In the genomic region with DNA sequence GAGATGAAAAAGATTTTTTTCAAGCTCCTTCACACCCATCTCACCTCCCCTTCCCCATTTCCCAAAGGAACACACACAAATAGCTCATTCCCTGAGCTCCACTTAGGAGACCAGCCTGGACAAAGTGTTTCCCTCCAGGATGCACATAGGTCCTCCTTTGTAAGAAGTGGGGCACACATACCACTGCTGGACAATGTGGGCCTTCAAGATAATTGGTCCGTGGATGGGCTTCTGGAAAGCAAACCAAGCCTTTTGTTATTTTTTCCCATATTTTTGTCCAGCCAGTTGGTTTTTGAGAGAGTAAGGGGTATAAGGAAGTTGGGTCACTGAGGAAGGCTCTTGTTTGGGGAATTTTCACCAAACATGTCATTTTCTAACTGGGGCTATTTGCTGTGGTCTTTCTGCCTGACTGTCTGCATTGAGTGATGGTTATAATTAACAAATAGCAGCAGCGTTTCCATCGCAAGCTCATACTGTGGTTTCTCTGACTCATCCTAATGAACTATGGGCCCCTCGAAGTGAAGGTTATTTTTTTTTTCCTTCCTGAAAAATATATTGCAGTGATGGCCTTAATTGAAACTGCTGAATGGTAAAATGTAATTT, we compare ENCODE assay signal across 8 cellular contexts.
DNase-seq lines count a peak whose midpoint lies in the region; ATAC-seq, FAIRE-seq and TF ChIP-seq lines count a peak whose summit lies in the region.

No MANE protein-coding gene starts in this region.

- no TSS peak for BruUV-seq in GM12878 (replicated peaks; lab: Mats Ljungman, UMichigan)

- RAD21 ChIA-PET in GM12878 (lab: Charles Lee; ENCODE audit: unreplicated experiment) = interaction anchor here (0.7 to 2.0 kb wide), 11 partner anchors 56 to 1086 kb away, joined by 3 to 9 read pairs (median 4); partner anchors contain the start of gene DUSP10

- peak; percentile 35 for DNase-seq in BJ (ENCODE audit: low read depth)
- DNase-seq in GM20000 (ENCODE audit: low spot score) = peak; percentile 64
- DNase-seq in GM12878 (ENCODE audit: low read depth, low spot score) = peak; percentile 54
- no peak for DNase-seq in upper lobe of right lung
- no peak for DNase-seq in stimulated activated naive CD4-positive, alpha-beta T cell treated with Interleukin-2 at 50 U/mL for 16 hours (lab: John Stamatoyannopoulos, UW)
- DNase-seq in substantia nigra (lab: John Stamatoyannopoulos, UW) = no peak
- no peak for DNase-seq in activated CD4-positive, alpha-beta T cell treated with anti-CD3 and anti-CD28 coated beads for 48 hours

- no peaks in the 10 kb centered on the region for H4K20me1 ChIP-seq in GM12878 (ENCODE audit: control insufficient read depth, insufficient read depth)

- ATAC-seq in HG03558 (IDR thresholded peaks at IDR 0.05; ENCODE audit: extremely low read depth, unreplicated experiment) = peak; percentile 80
- ATAC-seq in GM12878 = peak; percentile 94
- ATAC-seq in upper lobe of right lung = no peak

- no peaks in the 10 kb centered on the region for H3K27me3 ChIP-seq in BJ (ENCODE audit: control insufficient read depth, insufficient read depth, low read length)
- H3K27me3 ChIP-seq in GM12878 (replicated peaks in 1 of 2; ENCODE audit: control insufficient read depth in 2 of 2, insufficient read depth in 2 of 2, low read length in 1 of 2) = no peaks in the 10 kb centered on the region
- H3K27me3 ChIP-seq in upper lobe of right lung = no peaks in the 10 kb centered on the region

- TF ChIP-seq CTCF in BJ (IDR thresholded peaks at IDR 0.05; ENCODE audit: insufficient read depth, low read depth, low read length) (no peak), GM20000 (IDR thresholded peaks at IDR 0.05; ENCODE audit: extremely low read depth, missing control alignments) (no peak), GM12878 (IDR thresholded peaks at IDR 0.05 in 2 of 3, conservative IDR thresholded peaks at IDR 0.05 in 1 of 3; ENCODE audit: control insufficient read depth in 2 of 3, extremely low read depth in 1 of 3, insufficient read depth in 1 of 3, low read depth in 3 of 3, low read length in 3 of 3) (no peak), upper lobe of right lung (IDR thresholded peaks at IDR 0.05) (no peak)

- intact Hi-C loops in GM12878 (cut with micrococcal nuclease; ENCODE audit: unreplicated experiment) (loop anchor here (1.0 kb wide), 1 partner anchor 25 kb away; no protein-coding TSS in a partner anchor), upper lobe of right lung (cut with DNase I) (no loop called here)

- CTCF ChIA-PET in BJ (lab: Yijun Ruan, JAX) (interaction anchor here (0.6 to 1.0 kb wide), 2 partner anchors 17 to 177 kb away, joined by 3 read pairs; no protein-coding TSS in a partner anchor), GM12878 (lab: Yijun Ruan, JAX) (interaction anchor here (0.8 to 1.6 kb wide), 6 partner anchors 38 to 274 kb away, joined by 3 to 7 read pairs (median 4); no protein-coding TSS in a partner anchor)

- POLR2A ChIA-PET in BJ (lab: Charles Lee) (no interaction called here), GM12878 (lab: Charles Lee) (interaction anchor here (0.6 to 1.6 kb wide), 6 partner anchors 9 to 977 kb away, joined by 3 to 5 read pairs (median 3); no protein-coding TSS in a partner anchor)

- H3K4me3 ChIP-seq in BJ (ENCODE audit: low read depth, low read length) (no peak overlapping the region), GM12878 (no peak overlapping the region), upper lobe of right lung (no peak overlapping the region)

- peak overlapping the region; percentile 30 for H3K4me2 ChIP-seq in GM12878 (ENCODE audit: control insufficient read depth, insufficient read depth)

- peak overlapping the region; percentile 48 for H2AFZ ChIP-seq in GM12878 (ENCODE audit: control insufficient read depth, low read depth, low read length)

- TF ChIP-seq POLR2A in GM12878 (IDR thresholded peaks at IDR 0.05; ENCODE audit: low read depth, low read length) = no peak

- SMC1A ChIA-PET in GM12878 (lab: Charles Lee; ENCODE audit: uncharacterized antibody, unreplicated experiment) = interaction anchor here (0.5 to 2.5 kb wide), 19 partner anchors 10 to 333 kb away, joined by 3 to 15 read pairs (median 3); partner anchors contain the start of gene DUSP10

- in situ Hi-C loops in GM12878 (cut with MboI) = no loop called here

- peak; percentile 63 to 88; a peak in 3 of 4 replicates for TF ChIP-seq EP300 in GM12878 (IDR thresholded peaks at IDR 0.05; ENCODE audit: borderline replicate concordance in 1 of 2, control insufficient read depth in 1 of 2, low read depth in 2 of 2, low read length in 2 of 2)

- WGBS in GM12878 (ENCODE audit: insufficient coverage, insufficient replicate concordance, low lambda C conversion rate, missing lambda C conversion rate) = 21% methylated on average over 4 of the region's 4 CpGs

- peak overlapping the region; percentile 58 for H3K27ac ChIP-seq in GM12878 (ENCODE audit: control insufficient read depth, insufficient read depth)
- H3K27ac ChIP-seq in upper lobe of right lung = no peak overlapping the region
- H3K27ac ChIP-seq in substantia nigra (ENCODE audit: low read depth, low read length, poor library complexity, severe bottlenecking) = no peak overlapping the region

- H3K4me1 ChIP-seq in GM12878 (ENCODE audit: control insufficient read depth, insufficient read depth, low read length) = peaks cover 5% of the 10 kb centered on the region
- H3K4me1 ChIP-seq in upper lobe of right lung = no peaks in the 10 kb centered on the region

- H3K9ac ChIP-seq in GM12878 (ENCODE audit: control insufficient read depth, insufficient read depth, low read length) = no peak overlapping the region

- no peak for TF ChIP-seq RAD21 in GM12878 (IDR thresholded peaks at IDR 0.05; ENCODE audit: insufficient read depth, low read depth, low read length)

- FAIRE-seq in GM12878 (lab: Jason Lieb, UNC) = peak; percentile 38

- H3K9me3 ChIP-seq in GM12878 (replicated peaks; ENCODE audit: control insufficient read depth, insufficient read depth, low read length) = no peaks in the 10 kb centered on the region
- no peaks in the 10 kb centered on the region for H3K9me3 ChIP-seq in upper lobe of right lung

- H3K36me3 ChIP-seq in BJ (ENCODE audit: control insufficient read depth, insufficient read depth, low read length) (no peaks in the 10 kb centered on the region), GM12878 (ENCODE audit: control insufficient read depth in 2 of 2, insufficient read depth in 2 of 2, low read length in 1 of 2) (no peaks in the 10 kb centered on the region), upper lobe of right lung (no peaks in the 10 kb centered on the region)

- H3K79me2 ChIP-seq in GM12878 (ENCODE audit: control insufficient read depth, insufficient read depth, low read length) = no peaks in the 10 kb centered on the region

TF ChIP-seq in GM12878, 131 proteins besides CTCF, POLR2A, EP300 and RAD21 (continues in another document):
- TF ChIP-seq RCOR1 (conservative IDR thresholded peaks at IDR 0.05; ENCODE audit: low read depth, low read length) (0 out of 2 replicates have a peak, but pooled peaks have one; percentile 51), NR2C2 (IDR thresholded peaks at IDR 0.05; ENCODE audit: borderline replicate concordance, control insufficient read depth, insufficient read length, low read depth) (no peak), EED (IDR thresholded peaks at IDR 0.05; ENCODE audit: low read depth) (peak; percentile 69), CHD1 (IDR thresholded peaks at IDR 0.05; ENCODE audit: low read depth, low read length) (no peak), CBX3 (IDR thresholded peaks at IDR 0.05; ENCODE audit: borderline replicate concordance, low read depth) (no peak), IRF5 (IDR thresholded peaks at IDR 0.05; ENCODE audit: borderline replicate concordance) (no peak), SMARCA5 (IDR thresholded peaks at IDR 0.05) (0 out of 2 replicates have a peak, but pooled peaks have one; percentile 51), NR2F1 (conservative IDR thresholded peaks at IDR 0.05) (peak; percentile 58), NFIC (IDR thresholded peaks at IDR 0.05; ENCODE audit: low read depth, low read length) (peak; percentile 82; the same call in 1 of the 2 replicates), NBN (IDR thresholded peaks at IDR 0.05) (peak; percentile 73; the same call in 1 of the 2 replicates), E4F1 (IDR thresholded peaks at IDR 0.05; ENCODE audit: borderline replicate concordance, partially characterized antibody) (no peak)

Comparison
In these comparisons a context has a peak if more than half of its experiments do, and no peak if none do; other contexts are left out.
1. DNase-seq: peak in BJ (single experiment), GM20000 (single experiment) and GM12878 (single experiment); none in upper lobe of right lung (single experiment), stimulated activated naive CD4-positive, alpha-beta T cell treated with Interleukin-2 at 50 U/mL for 16 hours (single experiment), substantia nigra (0 of 49) and activated CD4-positive, alpha-beta T cell treated with anti-CD3 and anti-CD28 coated beads for 48 hours (single experiment).